ENCODE assay signal across 1 cellular context in genomic region chr9:113828211-113828610, GRCh38.
TF ChIP-seq lines count a peak whose summit lies in the region.

No MANE protein-coding gene starts in this region.

TF ChIP-seq in K562, 482 proteins besides CTCF, POLR2A, EP300 and RAD21:
- no peak for TF ChIP-seq ZNF124 (CRISPR knock-in tag; IDR thresholded peaks at IDR 0.05)
- TF ChIP-seq SNIP1 (IDR thresholded peaks at IDR 0.05; ENCODE audit: low read depth), result no peak
- TF ChIP-seq ARID3A (IDR thresholded peaks at IDR 0.05; ENCODE audit: borderline replicate concordance, low read depth, low read length), result no peak
- TF ChIP-seq TFE3 (CRISPR knock-in tag; IDR thresholded peaks at IDR 0.05), result no peak
- TF ChIP-seq, protein P1, sequence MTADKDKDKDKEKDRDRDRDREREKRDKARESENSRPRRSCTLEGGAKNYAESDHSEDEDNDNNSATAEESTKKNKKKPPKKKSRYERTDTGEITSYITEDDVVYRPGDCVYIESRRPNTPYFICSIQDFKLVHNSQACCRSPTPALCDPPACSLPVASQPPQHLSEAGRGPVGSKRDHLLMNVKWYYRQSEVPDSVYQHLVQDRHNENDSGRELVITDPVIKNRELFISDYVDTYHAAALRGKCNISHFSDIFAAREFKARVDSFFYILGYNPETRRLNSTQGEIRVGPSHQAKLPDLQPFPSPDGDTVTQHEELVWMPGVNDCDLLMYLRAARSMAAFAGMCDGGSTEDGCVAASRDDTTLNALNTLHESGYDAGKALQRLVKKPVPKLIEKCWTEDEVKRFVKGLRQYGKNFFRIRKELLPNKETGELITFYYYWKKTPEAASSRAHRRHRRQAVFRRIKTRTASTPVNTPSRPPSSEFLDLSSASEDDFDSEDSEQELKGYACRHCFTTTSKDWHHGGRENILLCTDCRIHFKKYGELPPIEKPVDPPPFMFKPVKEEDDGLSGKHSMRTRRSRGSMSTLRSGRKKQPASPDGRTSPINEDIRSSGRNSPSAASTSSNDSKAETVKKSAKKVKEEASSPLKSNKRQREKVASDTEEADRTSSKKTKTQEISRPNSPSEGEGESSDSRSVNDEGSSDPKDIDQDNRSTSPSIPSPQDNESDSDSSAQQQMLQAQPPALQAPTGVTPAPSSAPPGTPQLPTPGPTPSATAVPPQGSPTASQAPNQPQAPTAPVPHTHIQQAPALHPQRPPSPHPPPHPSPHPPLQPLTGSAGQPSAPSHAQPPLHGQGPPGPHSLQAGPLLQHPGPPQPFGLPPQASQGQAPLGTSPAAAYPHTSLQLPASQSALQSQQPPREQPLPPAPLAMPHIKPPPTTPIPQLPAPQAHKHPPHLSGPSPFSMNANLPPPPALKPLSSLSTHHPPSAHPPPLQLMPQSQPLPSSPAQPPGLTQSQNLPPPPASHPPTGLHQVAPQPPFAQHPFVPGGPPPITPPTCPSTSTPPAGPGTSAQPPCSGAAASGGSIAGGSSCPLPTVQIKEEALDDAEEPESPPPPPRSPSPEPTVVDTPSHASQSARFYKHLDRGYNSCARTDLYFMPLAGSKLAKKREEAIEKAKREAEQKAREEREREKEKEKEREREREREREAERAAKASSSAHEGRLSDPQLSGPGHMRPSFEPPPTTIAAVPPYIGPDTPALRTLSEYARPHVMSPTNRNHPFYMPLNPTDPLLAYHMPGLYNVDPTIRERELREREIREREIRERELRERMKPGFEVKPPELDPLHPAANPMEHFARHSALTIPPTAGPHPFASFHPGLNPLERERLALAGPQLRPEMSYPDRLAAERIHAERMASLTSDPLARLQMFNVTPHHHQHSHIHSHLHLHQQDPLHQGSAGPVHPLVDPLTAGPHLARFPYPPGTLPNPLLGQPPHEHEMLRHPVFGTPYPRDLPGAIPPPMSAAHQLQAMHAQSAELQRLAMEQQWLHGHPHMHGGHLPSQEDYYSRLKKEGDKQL (CRISPR knock-in tag; IDR thresholded peaks at IDR 0.05; ENCODE audit: borderline replicate concordance), result no peak
- no peak for TF ChIP-seq CBX1 (IDR thresholded peaks at IDR 0.05; ENCODE audit: low read depth)
- no peak for TF ChIP-seq HMGN3 (IDR thresholded peaks at IDR 0.05; ENCODE audit: borderline replicate concordance, extremely low read depth, insufficient read length, low read depth, low read length)
- TF ChIP-seq SMAD3 (CRISPR knock-in tag; conservative IDR thresholded peaks at IDR 0.05), result no peak
- no peak for TF ChIP-seq E2F3 (CRISPR knock-in tag; IDR thresholded peaks at IDR 0.05)
- no peak for TF ChIP-seq PATZ1 (CRISPR knock-in tag; IDR thresholded peaks at IDR 0.05; ENCODE audit: borderline replicate concordance)
- TF ChIP-seq XRCC4 (IDR thresholded peaks at IDR 0.05; ENCODE audit: extremely low read depth, insufficient read depth, insufficient read length), result no peak
